ENCODE assay signal across 27 cellular contexts in the genomic region with DNA sequence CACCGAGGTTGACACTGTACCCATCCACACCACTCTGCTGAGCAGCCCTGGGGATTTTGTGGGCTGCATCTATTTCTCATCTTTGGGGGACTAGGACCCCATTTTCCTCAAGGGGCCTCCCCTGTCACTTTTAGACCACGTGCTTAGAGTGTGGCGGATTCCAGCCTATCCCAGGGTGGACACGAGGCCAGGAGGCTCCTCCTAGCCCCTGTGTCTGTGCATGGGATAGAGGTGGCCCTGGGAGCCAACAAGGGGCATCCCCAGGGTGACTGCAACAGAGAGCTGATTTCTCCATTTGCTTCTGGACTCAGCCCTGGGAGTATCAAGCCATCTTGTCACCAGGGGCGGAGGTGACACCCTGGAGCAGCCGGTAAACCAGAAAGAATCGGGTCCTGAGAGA. TPM values are rescaled to one million over a fixed set of nuclear protein-coding genes. Genes with fewer than 3 reads are reported as not detected.
DNase-seq lines count a peak whose midpoint lies in the region; ATAC-seq, FAIRE-seq and TF ChIP-seq lines count a peak whose summit lies in the region.
"Had no signal": no experiment of that assay in that cellular context is flagged by ENCODE, and none has a peak within 500 bp of the region (broad histone marks: within the 10 kb centered on the region; RNA-seq: fewer than 3 reads in every experiment).

No MANE protein-coding gene starts in this region.

- H3K36me3 ChIP-seq in CD4-positive, CD25-positive, alpha-beta regulatory T cell (ENCODE audit: control insufficient read depth, insufficient read depth, low read length): no peaks in the 10 kb centered on the region
- H3K36me3 ChIP-seq in K562 (ENCODE audit: control insufficient read depth, insufficient read depth, low read length): no peaks in the 10 kb centered on the region
- no peaks in the 10 kb centered on the region for H3K36me3 ChIP-seq in naive thymus-derived CD4-positive, alpha-beta T cell (ENCODE audit: control insufficient read depth in 2 of 3, insufficient read depth in 3 of 3, low read length in 3 of 3)
- H3K36me3 ChIP-seq: HAP-1 had no signal

- no peaks in the 10 kb centered on the region for H3K27me3 Mint-ChIP-seq in activated CD4-positive, alpha-beta memory T cell treated with anti-CD3 and anti-CD28 coated beads, Interleukin-2, amount 10 ng/mL, durations not matched to agents 7 days and 5 days
- H3K27me3 Mint-ChIP-seq in activated CD4-positive, alpha-beta memory T cell treated with anti-CD3 and anti-CD28 coated beads for 36 hours: no peaks in the 10 kb centered on the region
- peaks cover 4% of the 10 kb centered on the region for H3K27me3 Mint-ChIP-seq in CD4-positive, CD25-positive, alpha-beta regulatory T cell
- H3K27me3 Mint-ChIP-seq in naive thymus-derived CD4-positive, alpha-beta T cell: peaks cover 0 to 4% (median 0%) of the 10 kb centered on the region in 5 donors

- no peak for TF ChIP-seq POLR2A in K562 (conservative IDR thresholded peaks at IDR 0.05)

- no peak overlapping the region for H3K4me3 ChIP-seq in CD4-positive, CD25-positive, alpha-beta regulatory T cell (ENCODE audit: low read depth, low read length)
- H3K4me3 ChIP-seq in K562: no peak overlapping the region
- H3K4me3 ChIP-seq in naive thymus-derived CD4-positive, alpha-beta T cell (ENCODE audit: low read length): no peak overlapping the region
- H3K4me3 ChIP-seq: GM12878, GM23248, HAP-1 had no signal

- POLR2A ChIA-PET in activated CD4-positive, alpha-beta memory T cell treated with anti-CD3 and anti-CD28 coated beads, Interleukin-2, amount 10 ng/mL, durations not matched to agents 7 days and 5 days (lab: Charles Lee): no interaction called here
- POLR2A ChIA-PET in activated CD4-positive, alpha-beta memory T cell treated with anti-CD3 and anti-CD28 coated beads for 36 hours (lab: Charles Lee): no interaction called here
- POLR2A ChIA-PET in K562 (lab: Yijun Ruan, JAX): no interaction called here
- POLR2A ChIA-PET in naive thymus-derived CD4-positive, alpha-beta T cell (lab: Charles Lee): no interaction called here

- BruUV-seq in K562 (replicated peaks; lab: Mats Ljungman, UMichigan): no TSS peak

- H3K4me3 Mint-ChIP-seq in activated CD4-positive, alpha-beta memory T cell treated with anti-CD3 and anti-CD28 coated beads, Interleukin-2, amount 10 ng/mL, durations not matched to agents 7 days and 5 days: no peak overlapping the region
- H3K4me3 Mint-ChIP-seq in activated CD4-positive, alpha-beta memory T cell treated with anti-CD3 and anti-CD28 coated beads for 36 hours: no peak overlapping the region
- H3K4me3 Mint-ChIP-seq in CD4-positive, CD25-positive, alpha-beta regulatory T cell: no peak overlapping the region
- H3K4me3 Mint-ChIP-seq in naive thymus-derived CD4-positive, alpha-beta T cell: peak overlapping the region in 3 of 10 donors; percentile 74 to 78 (median 77)
- H3K4me3 Mint-ChIP-seq: CD14-positive monocyte had no signal

- H3K27ac ChIP-seq in CD4-positive, CD25-positive, alpha-beta regulatory T cell (ENCODE audit: insufficient read depth, low read length, poor library complexity, severe bottlenecking): peak overlapping the region; percentile 72
- no peak overlapping the region for H3K27ac ChIP-seq in K562 (ENCODE audit: extremely low read depth, low read depth, low read length)
- peak overlapping the region; percentile 49 for H3K27ac ChIP-seq in naive thymus-derived CD4-positive, alpha-beta T cell (ENCODE audit: low read depth, low read length)
- H3K27ac ChIP-seq: GM23248, RWPE1 had no signal

- TF ChIP-seq RAD21 in K562 (CRISPR knock-in tag; conservative IDR thresholded peaks at IDR 0.05 in 1 of 2, IDR thresholded peaks at IDR 0.05 in 1 of 2): no peak

- H3K36me3 Mint-ChIP-seq in activated CD4-positive, alpha-beta memory T cell treated with anti-CD3 and anti-CD28 coated beads, Interleukin-2, amount 10 ng/mL, durations not matched to agents 7 days and 5 days (ENCODE audit: low read depth): peaks cover 6% of the 10 kb centered on the region
- no peaks in the 10 kb centered on the region for H3K36me3 Mint-ChIP-seq in activated CD4-positive, alpha-beta memory T cell treated with anti-CD3 and anti-CD28 coated beads for 36 hours
- no peaks in the 10 kb centered on the region for H3K36me3 Mint-ChIP-seq in CD4-positive, CD25-positive, alpha-beta regulatory T cell
- peaks cover 0 to 7% (median 4%) of the 10 kb centered on the region in 5 donors for H3K36me3 Mint-ChIP-seq in naive thymus-derived CD4-positive, alpha-beta T cell

- H3K9me3 Mint-ChIP-seq in activated CD4-positive, alpha-beta memory T cell treated with anti-CD3 and anti-CD28 coated beads, Interleukin-2, amount 10 ng/mL, durations not matched to agents 7 days and 5 days: peaks cover 10% of the 10 kb centered on the region
- peaks cover 7% of the 10 kb centered on the region for H3K9me3 Mint-ChIP-seq in activated CD4-positive, alpha-beta memory T cell treated with anti-CD3 and anti-CD28 coated beads for 36 hours
- peaks cover 0 to 6% (median 2%) of the 10 kb centered on the region in 7 donors for H3K9me3 Mint-ChIP-seq in CD4-positive, CD25-positive, alpha-beta regulatory T cell
- peaks cover 0 to 14% (median 3%) of the 10 kb centered on the region in 11 donors for H3K9me3 Mint-ChIP-seq in naive thymus-derived CD4-positive, alpha-beta T cell

- H4K20me1 ChIP-seq in K562 (replicated peaks; ENCODE audit: control insufficient read depth, insufficient read depth, low read length): no peaks in the 10 kb centered on the region

- no peak for FAIRE-seq in K562 (lab: Jason Lieb, UNC)
- FAIRE-seq: GM12878 had no signal

- peaks cover 23% of the 10 kb centered on the region for H3K4me1 ChIP-seq in CD4-positive, CD25-positive, alpha-beta regulatory T cell (ENCODE audit: control insufficient read depth, insufficient read depth, low read length, poor library complexity, severe bottlenecking)
- peaks cover 0 to under 1% of the 10 kb centered on the region in 2 experiments; a peak in 1 of 5 replicates for H3K4me1 ChIP-seq in K562 (replicated peaks in 1 of 2; ENCODE audit: control insufficient read depth in 2 of 2, insufficient read depth in 2 of 2, low read length in 2 of 2)
- peaks cover 21% of the 10 kb centered on the region in 2 donors for H3K4me1 ChIP-seq in naive thymus-derived CD4-positive, alpha-beta T cell (ENCODE audit: control insufficient read depth in 2 of 2, insufficient read depth in 2 of 2, low read length in 2 of 2)
- H3K4me1 ChIP-seq: HAP-1 had no signal

- WGBS in K562 (ENCODE audit: insufficient coverage, low coverage, missing lambda C conversion rate): 1% methylated on average over 7 of the region's 7 CpGs

- peaks cover 0 to 5% of the 10 kb centered on the region in 2 experiments for H3K9me3 ChIP-seq in CD4-positive, CD25-positive, alpha-beta regulatory T cell (ENCODE audit: control insufficient read depth in 2 of 2, low read length in 2 of 2)
- no peaks in the 10 kb centered on the region; the same call in 1 of the 2 replicates for H3K9me3 ChIP-seq in K562 (replicated peaks; ENCODE audit: control insufficient read depth, insufficient read depth, low read depth, low read length)
- H3K9me3 ChIP-seq in naive thymus-derived CD4-positive, alpha-beta T cell (ENCODE audit: control insufficient read depth in 2 of 3, low read length in 3 of 3): peaks cover 0 to 5% (median 0%) of the 10 kb centered on the region in 3 experiments
- H3K9me3 ChIP-seq: SK-N-SH had no signal

- in situ Hi-C loops in K562 (cut with MboI): no loop called here

- no peak overlapping the region for H3K4me2 ChIP-seq in K562 (ENCODE audit: insufficient read depth, low read length)
- H3K4me2 ChIP-seq: SK-N-SH had no signal

- no peak for DNase-seq in activated CD4-positive, alpha-beta memory T cell treated with anti-CD3 and anti-CD28 coated beads, Interleukin-2, amount 10 ng/mL, durations not matched to agents 7 days and 5 days
- DNase-seq in activated CD4-positive, alpha-beta memory T cell treated with anti-CD3 and anti-CD28 coated beads for 36 hours: no peak
- DNase-seq in CD4-positive, CD25-positive, alpha-beta regulatory T cell: no peak
- DNase-seq in K562 (ENCODE audit: extremely low read depth in 1 of 4, low spot score in 3 of 4) (no peak), NCI-H2227 treated with DMSO at 0.1 percent for 48 hours (lab: John Stamatoyannopoulos, UW) (no peak), NCI-H1105 (lab: John Stamatoyannopoulos, UW) (no peak), ecto neural progenitor cell (ENCODE audit: low spot score) (no peak)
- DNase-seq in naive thymus-derived CD4-positive, alpha-beta T cell: no peak
- DNase-seq: AML-193, COR-L47, DMS79, GM23248, KG1, NCI-H1092 treated with DMSO at 0.1 percent for 48 hours, NCI-H1694, NCI-H2081 treated with DMSO at 0.1 percent for 48 hours, NCI-H2171 treated with DMSO at 0.1 percent for 48 hours, NCI-H446, NCI-H526, SIG-M5, SK-N-SH had no signal

- no peak for ATAC-seq in CD4-positive, CD25-positive, alpha-beta regulatory T cell (ENCODE audit: low read depth in 2 of 2)
- no peak for ATAC-seq in K562
- no peak for ATAC-seq in naive thymus-derived CD4-positive, alpha-beta T cell

- TF ChIP-seq CTCF in K562 (IDR thresholded peaks at IDR 0.05 in 2 of 3, conservative IDR thresholded peaks at IDR 0.05 in 1 of 3; ENCODE audit: insufficient read depth in 2 of 3, low read depth in 1 of 3, low read length in 3 of 3): no peak

- no peaks in the 10 kb centered on the region for H3K9me1 ChIP-seq in K562 (ENCODE audit: control insufficient read depth, insufficient read depth, low read length)

- intact Hi-C loops in activated CD4-positive, alpha-beta memory T cell treated with anti-CD3 and anti-CD28 coated beads for 36 hours (cut with micrococcal nuclease): no loop called here
- intact Hi-C loops in K562 (cut with micrococcal nuclease): no loop called here
- intact Hi-C loops in naive thymus-derived CD4-positive, alpha-beta T cell (cut with micrococcal nuclease): loop anchor here (2.0 to 5.0 kb wide), 2 partner anchors 106 to 505 kb away; a partner anchor contains a TSS

- H3K27ac Mint-ChIP-seq in activated CD4-positive, alpha-beta memory T cell treated with anti-CD3 and anti-CD28 coated beads, Interleukin-2, amount 10 ng/mL, durations not matched to agents 7 days and 5 days: peak overlapping the region; percentile 87
- H3K27ac Mint-ChIP-seq in activated CD4-positive, alpha-beta memory T cell treated with anti-CD3 and anti-CD28 coated beads for 36 hours: no peak overlapping the region
- peak overlapping the region in 2 of 3 donors; percentile 20 to 97 for H3K27ac Mint-ChIP-seq in CD4-positive, CD25-positive, alpha-beta regulatory T cell
- H3K27ac Mint-ChIP-seq in naive thymus-derived CD4-positive, alpha-beta T cell: peak overlapping the region in 5 of 9 donors; percentile 25 to 95 (median 94)

- H3K9ac ChIP-seq in K562 (ENCODE audit: insufficient read depth in 1 of 2, low read depth in 2 of 2, low read length in 2 of 2): no peak overlapping the region
- H3K9ac ChIP-seq: GM23248, SK-N-SH had no signal

- peaks cover 27% of the 10 kb centered on the region for H3K4me1 Mint-ChIP-seq in activated CD4-positive, alpha-beta memory T cell treated with anti-CD3 and anti-CD28 coated beads, Interleukin-2, amount 10 ng/mL, durations not matched to agents 7 days and 5 days
- H3K4me1 Mint-ChIP-seq in activated CD4-positive, alpha-beta memory T cell treated with anti-CD3 and anti-CD28 coated beads for 36 hours (ENCODE audit: low read depth): peaks cover 22% of the 10 kb centered on the region
- H3K4me1 Mint-ChIP-seq in CD4-positive, CD25-positive, alpha-beta regulatory T cell: peaks cover 0 to 31% (median 18%) of the 10 kb centered on the region in 4 donors
- H3K4me1 Mint-ChIP-seq in naive thymus-derived CD4-positive, alpha-beta T cell: peaks cover 8 to 37% (median 22%) of the 10 kb centered on the region in 7 donors

- no peak for TF ChIP-seq EP300 in K562 (IDR thresholded peaks at IDR 0.05; ENCODE audit: low read length)

- no peak overlapping the region for H2AFZ ChIP-seq in K562 (ENCODE audit: low read depth, low read length)
- H2AFZ ChIP-seq: GM23248 had no signal

- H3K79me2 ChIP-seq in K562 (ENCODE audit: control insufficient read depth, insufficient read depth, low read length): no peaks in the 10 kb centered on the region

- H3K27me3 ChIP-seq in CD4-positive, CD25-positive, alpha-beta regulatory T cell (ENCODE audit: control insufficient read depth, insufficient read depth, low read length): no peaks in the 10 kb centered on the region
- H3K27me3 ChIP-seq in K562 (ENCODE audit: control insufficient read depth in 2 of 2, insufficient read depth in 2 of 2, low read length in 2 of 2): peaks cover 10 to 46% of the 10 kb centered on the region in 2 experiments
- no peaks in the 10 kb centered on the region for H3K27me3 ChIP-seq in naive thymus-derived CD4-positive, alpha-beta T cell (ENCODE audit: control insufficient read depth in 2 of 2, insufficient read depth in 2 of 2, low read length in 2 of 2)

- CTCF ChIA-PET in activated CD4-positive, alpha-beta memory T cell treated with anti-CD3 and anti-CD28 coated beads, Interleukin-2, amount 10 ng/mL, durations not matched to agents 7 days and 5 days (lab: Charles Lee): no interaction called here
- CTCF ChIA-PET in activated CD4-positive, alpha-beta memory T cell treated with anti-CD3 and anti-CD28 coated beads for 36 hours (lab: Charles Lee): no interaction called here
- CTCF ChIA-PET in K562 (lab: Yijun Ruan, JAX; ENCODE audit: low intra/inter-chr PET ratio): no interaction called here
- CTCF ChIA-PET in naive thymus-derived CD4-positive, alpha-beta T cell (lab: Charles Lee): no interaction called here

RNA-seq across cellular contexts. Expression of a gene that starts 24.2 kb away (rescaled TPM):
- total RNA-seq in activated CD4-positive, alpha-beta memory T cell treated with anti-CD3 and anti-CD28 coated beads, Interleukin-2, amount 10 ng/mL, durations not matched to agents 7 days and 5 days: 1 to 10 TPM; 1.2 to 1.4 TPM
- under 1 TPM; 0.31 to 0.88 TPM for total RNA-seq in activated CD4-positive, alpha-beta memory T cell treated with anti-CD3 and anti-CD28 coated beads for 36 hours
- 2.3 TPM for total RNA-seq in CD4-positive, CD25-positive, alpha-beta regulatory T cell
- polyA plus RNA-seq in CD4-positive, CD25-positive, alpha-beta regulatory T cell: under 1 TPM in 3 of 4 donors, not detected in 1; 0.03 to 0.65 (median 0.06) TPM
- total RNA-seq in K562 (2011; cell fraction: chromatin; rRNA removed; ENCODE audit: low replicate concordance): 7.2 and 17.1 TPM in 2 replicates
- 12.9 and 14.3 TPM in 2 replicates for total RNA-seq in K562 (2011; cell fraction: nucleolus; rRNA removed)
- 12.8 and 15.2 TPM in 2 replicates for total RNA-seq in K562 (2011; cell fraction: nucleoplasm; rRNA removed)
- total RNA-seq in K562 (2014; rRNA removed) (1.3 and 2.1 TPM in 2 replicates), K562 (2014; rRNA removed; fragmentation: Illumina TruSeq; extraction: Trizol) (0.29 and 0.69 TPM in 2 replicates), K562 (2015; rRNA removed; fragmentation: Illumina TruSeq; extraction: Trizol) (0.62 and 0.64 TPM in 2 replicates), K562 (2021) (1.5 and 2.0 TPM in 2 replicates)
- polyA plus RNA-seq in K562 (2011; rRNA removed) (1.7 and 3.0 TPM in 2 replicates), K562 (2014; fragmentation: Illumina TruSeq; extraction: Trizol) (1.1 and 1.9 TPM in 2 replicates), K562 (2014; fragmentation: Nextera tagmentation; extraction: Ambion mirVana) (under 1 TPM; 0.20 TPM), K562 (2014; rRNA removed) (1.8 and 2.1 TPM in 2 replicates)
- polyA plus RNA-seq in K562 (2011; cell fraction: cytosol; rRNA removed): 3.3 and 4.3 TPM in 2 replicates
- polyA plus RNA-seq in K562 (2011; cell fraction: nucleus; rRNA removed): 7.2 and 7.8 TPM in 2 replicates
- polyA plus RNA-seq in K562 (2012): 2.8 and 4.4 TPM in 2 replicates
- 1.4 and 2.1 TPM in 2 replicates for polyA minus RNA-seq in K562 (2011; rRNA and poly(A)+ RNA removed)
- 1.1 and 4.8 TPM in 2 replicates for polyA minus RNA-seq in K562 (2011; cell fraction: cytosol; rRNA and poly(A)+ RNA removed)
- 2.7 and 5.3 TPM in 2 replicates for polyA minus RNA-seq in K562 (2011; cell fraction: nucleus; rRNA and poly(A)+ RNA removed)
- total RNA-seq in naive thymus-derived CD4-positive, alpha-beta T cell: 1 to 10 TPM in 4 of 5 experiments, under 1 TPM in 1; 0.44 to 6.6 (median 3.2) TPM
- under 1 TPM; 0.18 to 0.66 TPM for polyA plus RNA-seq in naive thymus-derived CD4-positive, alpha-beta T cell
- total RNA-seq: A172, HT1080 had no signal

Comparison
In these comparisons a context has a peak if more than half of its experiments do, and no peak if none do; other contexts are left out.
1. intact Hi-C loops: an anchor here in naive thymus-derived CD4-positive, alpha-beta T cell (2.0 to 5.0 kb wide); none called in activated CD4-positive, alpha-beta memory T cell treated with anti-CD3 and anti-CD28 coated beads for 36 hours and K562.